ENCODE assay signal across 8 cellular contexts in the genomic region with DNA sequence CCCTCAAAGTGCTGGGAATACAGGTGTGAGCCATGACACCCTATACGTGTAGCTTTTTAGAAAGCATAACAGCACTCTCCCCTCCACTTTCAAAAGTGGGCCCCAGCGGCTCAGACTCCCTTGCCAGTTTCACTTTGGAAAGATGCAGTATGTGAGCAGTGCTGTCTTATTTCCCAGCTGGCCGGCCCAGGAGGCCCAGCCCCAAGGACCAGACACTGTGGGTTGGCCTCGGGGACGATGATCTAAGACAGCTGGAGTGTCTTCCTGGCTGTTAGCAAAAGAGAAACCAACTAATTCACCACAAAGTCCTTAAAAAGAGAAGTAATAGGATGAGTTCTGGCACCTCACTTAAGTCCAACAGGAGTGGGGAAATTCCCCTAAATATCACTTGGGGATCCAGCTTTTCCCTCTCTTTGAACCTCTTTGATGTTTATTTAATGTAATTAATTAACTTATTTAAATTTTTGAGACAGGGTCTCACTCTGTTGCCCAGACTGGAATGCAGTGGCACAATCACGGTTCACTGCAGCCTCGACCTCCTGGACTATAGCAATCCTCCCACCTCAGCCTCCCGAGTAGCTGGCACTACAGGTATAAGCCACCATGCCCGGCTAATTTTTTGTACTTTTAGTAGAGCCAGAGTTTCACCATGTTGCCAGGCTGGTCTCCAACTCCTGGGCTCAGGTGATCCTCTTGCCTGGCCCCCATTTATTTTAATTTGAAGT. TPM values are rescaled to one million over a fixed set of nuclear protein-coding genes. Genes with fewer than 3 reads are reported as not detected.
A peak's percentile ranks its signal among the peaks of the same experiment; 100 is the strongest.
DNase-seq lines count a peak whose midpoint lies in the region; ATAC-seq and TF ChIP-seq lines count a peak whose summit lies in the region.

No MANE protein-coding gene starts in this region.

- no peaks in the 10 kb centered on the region for H3K9me3 Mint-ChIP-seq in dendritic cell treated with granulocyte-macrophage colony-stimulating factor and Interleukin-4, amounts not matched to agents 40 ng/mL and 50 ng/mL, for 4 days
- H3K9me3 Mint-ChIP-seq in natural killer cell (no peaks in the 10 kb centered on the region), immature natural killer cell (no peaks in the 10 kb centered on the region)

- ATAC-seq in GM21737 (IDR thresholded peaks at IDR 0.05; ENCODE audit: unreplicated experiment) = peak; percentile 77
- ATAC-seq in natural killer cell = peak; percentile 34 to 68 (median 36)

- TF ChIP-seq CTCF in natural killer cell (IDR thresholded peaks at IDR 0.05) = no peak

- H3K36me3 Mint-ChIP-seq in dendritic cell treated with granulocyte-macrophage colony-stimulating factor and Interleukin-4, amounts not matched to agents 40 ng/mL and 50 ng/mL, for 4 days (ENCODE audit: low read depth) = no peaks in the 10 kb centered on the region
- H3K36me3 Mint-ChIP-seq in natural killer cell (no peaks in the 10 kb centered on the region), immature natural killer cell (no peaks in the 10 kb centered on the region)

- peak overlapping the region; percentile 51 for H3K4me3 Mint-ChIP-seq in dendritic cell treated with granulocyte-macrophage colony-stimulating factor and Interleukin-4, amounts not matched to agents 40 ng/mL and 50 ng/mL, for 4 days
- H3K4me3 Mint-ChIP-seq in natural killer cell (no peak overlapping the region), immature natural killer cell (no peak overlapping the region)

- peak; percentile 92 for DNase-seq in GM03348 (ENCODE audit: low spot score)
- peak; percentile 69 for DNase-seq in NAMALWA (ENCODE audit: low spot score)
- DNase-seq in natural killer cell = peak; percentile 16
- no peak for DNase-seq in retina
- no peak for DNase-seq in immature natural killer cell
- no peak for DNase-seq in NCI-H1417 treated with DMSO at 0.1 percent for 48 hours (lab: John Stamatoyannopoulos, UW)

- peaks cover 56% of the 10 kb centered on the region for H3K4me1 Mint-ChIP-seq in dendritic cell treated with granulocyte-macrophage colony-stimulating factor and Interleukin-4, amounts not matched to agents 40 ng/mL and 50 ng/mL, for 4 days (ENCODE audit: low read depth)
- H3K4me1 Mint-ChIP-seq in natural killer cell = peaks cover 8% of the 10 kb centered on the region in 2 donors
- H3K4me1 Mint-ChIP-seq in immature natural killer cell = peaks cover under 1% of the 10 kb centered on the region in 2 donors

- intact Hi-C loops in dendritic cell treated with granulocyte-macrophage colony-stimulating factor and Interleukin-4, amounts not matched to agents 40 ng/mL and 50 ng/mL, for 4 days (cut with micrococcal nuclease) = no loop called here
- intact Hi-C loops in natural killer cell (cut with micrococcal nuclease) = no loop called here

- peak overlapping the region; percentile 94 for H3K27ac Mint-ChIP-seq in dendritic cell treated with granulocyte-macrophage colony-stimulating factor and Interleukin-4, amounts not matched to agents 40 ng/mL and 50 ng/mL, for 4 days
- H3K27ac Mint-ChIP-seq in natural killer cell (no peak overlapping the region), immature natural killer cell (peak overlapping the region in 1 of 6 donors; percentile 4)

- peaks cover 10% of the 10 kb centered on the region for H3K27me3 Mint-ChIP-seq in dendritic cell treated with granulocyte-macrophage colony-stimulating factor and Interleukin-4, amounts not matched to agents 40 ng/mL and 50 ng/mL, for 4 days
- no peaks in the 10 kb centered on the region for H3K27me3 Mint-ChIP-seq in natural killer cell (ENCODE audit: low read depth in 2 of 2)
- H3K27me3 Mint-ChIP-seq in immature natural killer cell (ENCODE audit: low read depth in 3 of 3) = peaks cover 2 to 6% (median 6%) of the 10 kb centered on the region in 3 donors

RNA-seq across cellular contexts. Expression of a gene that starts 17.6 kb away (rescaled TPM):
- total RNA-seq in natural killer cell = 10 to 100 TPM in 1 of 3 donors, 1 to 10 TPM in 2; 3.8 to 11.5 (median 5.0) TPM
- polyA plus RNA-seq in immature natural killer cell = 1 to 10 TPM in 2 of 3 donors, under 1 TPM in 1; 0.81 to 1.6 (median 1.3) TPM

Comparison
In these comparisons a context has a peak if more than half of its experiments do, and no peak if none do; other contexts are left out.
1. DNase-seq: peak in GM03348 (single experiment), NAMALWA (single experiment) and natural killer cell (single experiment); none in retina (single experiment), immature natural killer cell (0 of 3) and NCI-H1417 treated with DMSO at 0.1 percent for 48 hours (single experiment).